11 cellular contexts compared by ENCODE assay signal in genomic region chr12:3704512-3705348, GRCh38. TPM values are rescaled to one million over a fixed set of nuclear protein-coding genes. Genes with fewer than 3 reads are reported as not detected.
DNase-seq lines count a peak whose midpoint lies in the region; ATAC-seq and TF ChIP-seq lines count a peak whose summit lies in the region.
"Had no signal": no experiment of that assay in that cellular context is flagged by ENCODE, and none has a peak within 500 bp of the region (broad histone marks: within the 10 kb centered on the region; RNA-seq: fewer than 3 reads in every experiment).

No MANE protein-coding gene starts in this region.

- H3K4me1 Mint-ChIP-seq in activated naive CD4-positive, alpha-beta T cell treated with anti-CD3 and anti-CD28 coated beads, Interleukin-2, amount 10 ng/mL, durations not matched to agents 7 days and 5 days: peaks cover 6% of the 10 kb centered on the region

- H4K91ac ChIP-seq in mesenchymal stem cell (ENCODE audit: low read length): no peak overlapping the region

- H3K4ac ChIP-seq in mesenchymal stem cell (ENCODE audit: low read depth in 1 of 2, low read length in 2 of 2): no peak overlapping the region

- H3K14ac ChIP-seq in mesenchymal stem cell (ENCODE audit: low read length in 2 of 2): no peak overlapping the region

- no peak overlapping the region for H2AK5ac ChIP-seq in mesenchymal stem cell (ENCODE audit: low read length, severe bottlenecking)

- H2BK5ac ChIP-seq in mesenchymal stem cell (ENCODE audit: low read depth, low read length, poor library complexity, severe bottlenecking): no peak overlapping the region

- WGBS in mesenchymal stem cell: 68% methylated on average over 4 of the region's 4 CpGs

- intact Hi-C loops in upper lobe of right lung (cut with DNase I): no loop called here

- H3K18ac ChIP-seq in mesenchymal stem cell (ENCODE audit: low read depth in 1 of 2, low read length in 2 of 2): no peak overlapping the region

- no peak overlapping the region for H3K23ac ChIP-seq in mesenchymal stem cell (ENCODE audit: low read length in 2 of 2)

- H3K27ac Mint-ChIP-seq in activated naive CD4-positive, alpha-beta T cell treated with anti-CD3 and anti-CD28 coated beads, Interleukin-2, amount 10 ng/mL, durations not matched to agents 7 days and 5 days: peak overlapping the region; percentile 7
- H3K27ac Mint-ChIP-seq: activated T-helper 2 cell treated with anti-CD3 and anti-CD28 coated beads, Interferon-gamma antibody, Interleukin-2, Interleukin-4, amounts not matched to agents 10 μg/mL and 5 μg/mL and 100 μg/mL, durations not matched to agents 14 hours and 24 hours and 36 hours; T-helper 17 cell had no signal

- TF ChIP-seq CTCF in choroid plexus epithelial cell (conservative IDR thresholded peaks at IDR 0.05; ENCODE audit: low read depth, low read length) (no peak), upper lobe of right lung (IDR thresholded peaks at IDR 0.05) (no peak)

- no peak overlapping the region for H2AFZ ChIP-seq in mesenchymal stem cell (ENCODE audit: low read depth, low read length)

- no peak overlapping the region for H2BK12ac ChIP-seq in mesenchymal stem cell (ENCODE audit: low read length in 2 of 2)

- H2BK120ac ChIP-seq in mesenchymal stem cell (ENCODE audit: low read depth, low read length): no peak overlapping the region

- no peak overlapping the region for H2BK15ac ChIP-seq in mesenchymal stem cell (ENCODE audit: low read depth, poor library complexity, severe bottlenecking)

- peaks cover 23% of the 10 kb centered on the region for H3K36me3 Mint-ChIP-seq in activated naive CD4-positive, alpha-beta T cell treated with anti-CD3 and anti-CD28 coated beads, Interleukin-2, amount 10 ng/mL, durations not matched to agents 7 days and 5 days

- H3K4me3 ChIP-seq in choroid plexus epithelial cell (ENCODE audit: low read depth, low read length) (peak overlapping the region; percentile 10), mesenchymal stem cell (ENCODE audit: insufficient read depth in 1 of 2, low read depth in 1 of 2, low read length in 2 of 2) (peak overlapping the region in 1 of 2 experiments; percentile 69), upper lobe of right lung (peak overlapping the region; percentile 1)

- no peak overlapping the region for H3K27ac ChIP-seq in mesenchymal stem cell (ENCODE audit: low read length, poor library complexity, severe bottlenecking)
- H3K27ac ChIP-seq in upper lobe of right lung: no peak overlapping the region
- H3K27ac ChIP-seq: C4-2B had no signal

- H3K36me3 ChIP-seq in mesenchymal stem cell (ENCODE audit: control insufficient read depth in 1 of 2, insufficient read depth in 2 of 2, low read depth in 1 of 2, low read length in 2 of 2): no peaks in the 10 kb centered on the region
- no peaks in the 10 kb centered on the region for H3K36me3 ChIP-seq in upper lobe of right lung

- H3K4me2 ChIP-seq in mesenchymal stem cell (ENCODE audit: low read length, poor library complexity, severe bottlenecking): no peak overlapping the region

- no peaks in the 10 kb centered on the region for H3K27me3 Mint-ChIP-seq in activated naive CD4-positive, alpha-beta T cell treated with anti-CD3 and anti-CD28 coated beads, Interleukin-2, amount 10 ng/mL, durations not matched to agents 7 days and 5 days
- H3K27me3 Mint-ChIP-seq: T-helper 17 cell had no signal

- no peaks in the 10 kb centered on the region for H3K27me3 ChIP-seq in mesenchymal stem cell (ENCODE audit: control insufficient read depth in 1 of 2, insufficient read depth in 1 of 2, low read length in 2 of 2)
- H3K27me3 ChIP-seq in upper lobe of right lung: no peaks in the 10 kb centered on the region

- H3K79me1 ChIP-seq in mesenchymal stem cell (replicated peaks; ENCODE audit: low read length, poor library complexity, severe bottlenecking): no peaks in the 10 kb centered on the region

- CTCF ChIA-PET in activated naive CD4-positive, alpha-beta T cell treated with anti-CD3 and anti-CD28 coated beads, Interleukin-2, amount 10 ng/mL, durations not matched to agents 7 days and 5 days (lab: Charles Lee): interaction anchor here (1.0 kb wide), 1 partner anchor 23 kb away, joined by 3 read pairs; no protein-coding TSS in a partner anchor

- no peak for ATAC-seq in upper lobe of right lung
- ATAC-seq: T-helper 17 cell had no signal

- H3K4me1 ChIP-seq in mesenchymal stem cell (ENCODE audit: control insufficient read depth, insufficient read depth, low read depth, low read length): no peaks in the 10 kb centered on the region
- H3K4me1 ChIP-seq in upper lobe of right lung: no peaks in the 10 kb centered on the region

- H3K4me3 Mint-ChIP-seq in activated naive CD4-positive, alpha-beta T cell treated with anti-CD3 and anti-CD28 coated beads, Interleukin-2, amount 10 ng/mL, durations not matched to agents 7 days and 5 days: no peak overlapping the region
- H3K4me3 Mint-ChIP-seq: T-helper 17 cell had no signal

- H4K8ac ChIP-seq in mesenchymal stem cell (ENCODE audit: low read length): no peak overlapping the region

- DNase-seq in activated naive CD4-positive, alpha-beta T cell treated with anti-CD3 and anti-CD28 coated beads, Interleukin-2, amount 10 ng/mL, durations not matched to agents 7 days and 5 days: no peak
- no peak for DNase-seq in activated naive CD4-positive, alpha-beta T cell (lab: John Stamatoyannopoulos, UW)
- peak; percentile 78 for DNase-seq in choroid plexus epithelial cell (ENCODE audit: low read depth)
- DNase-seq in mesenchymal stem cell: peak; percentile 26
- DNase-seq in upper lobe of right lung: no peak
- DNase-seq in DMS153 (lab: John Stamatoyannopoulos, UW): no peak
- no peak for DNase-seq in NCI-H1417 (lab: John Stamatoyannopoulos, UW)
- DNase-seq in GOT3 (lab: John Stamatoyannopoulos, UW): no peak
- DNase-seq: T-helper 17 cell had no signal

- H3K9me3 Mint-ChIP-seq in activated naive CD4-positive, alpha-beta T cell treated with anti-CD3 and anti-CD28 coated beads, Interleukin-2, amount 10 ng/mL, durations not matched to agents 7 days and 5 days: peaks cover 8% of the 10 kb centered on the region

- peak overlapping the region; percentile 90 for H3K9ac ChIP-seq in mesenchymal stem cell (ENCODE audit: low read length)

- H3K9me3 ChIP-seq in mesenchymal stem cell (ENCODE audit: control insufficient read depth, low read length) (no peaks in the 10 kb centered on the region), upper lobe of right lung (no peaks in the 10 kb centered on the region)

RNA-seq across cellular contexts. Expression of gene CRACR2A, which starts 48.2 kb away (rescaled TPM):
- polyA plus RNA-seq in mesenchymal stem cell (2013, experiment 1 of 2): 0.40 TPM
- 0.40 TPM for polyA plus RNA-seq in mesenchymal stem cell (2013, experiment 2 of 2)
- total RNA-seq in upper lobe of right lung: 5.4 TPM

Comparison
In these comparisons a context has a peak if more than half of its experiments do, and no peak if none do; other contexts are left out.
1. DNase-seq: peak in choroid plexus epithelial cell (single experiment) and mesenchymal stem cell (single experiment); none in activated naive CD4-positive, alpha-beta T cell treated with anti-CD3 and anti-CD28 coated beads, Interleukin-2, amount 10 ng/mL, durations not matched to agents 7 days and 5 days (single experiment), activated naive CD4-positive, alpha-beta T cell (0 of 4), upper lobe of right lung (single experiment), DMS153 (single experiment), NCI-H1417 (0 of 3) and GOT3 (single experiment).